ENCODE assay signal across 1 cellular context in the genomic region with DNA sequence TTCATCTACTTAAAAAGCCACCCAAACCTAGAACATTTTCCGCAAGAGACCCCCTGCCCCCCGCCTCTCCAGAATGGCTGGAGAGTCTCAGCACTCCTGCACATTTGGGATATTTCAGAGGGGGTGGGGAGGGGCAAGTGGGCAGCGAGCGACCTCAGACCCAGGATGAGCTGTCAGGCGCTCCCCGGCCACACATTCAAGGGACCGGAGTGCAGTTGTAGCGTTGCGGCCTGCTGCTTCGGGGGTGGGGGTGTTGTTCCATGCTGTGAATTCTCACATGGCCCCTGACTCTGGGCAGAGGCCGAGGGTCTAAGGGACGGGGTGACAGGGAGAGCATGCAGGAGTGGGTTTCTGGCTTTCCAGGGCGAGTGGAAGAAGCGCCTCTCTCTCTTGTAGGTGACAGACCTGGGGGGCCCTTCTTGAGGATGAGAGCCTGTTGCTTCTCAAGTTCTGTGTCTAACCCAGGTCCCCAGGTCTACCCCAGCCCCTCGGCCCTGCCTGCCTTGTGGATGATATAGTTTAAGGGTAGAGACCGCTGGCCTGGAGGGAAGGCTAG.
TF ChIP-seq lines count a peak whose summit lies in the region.

No MANE protein-coding gene starts in this region.

TF ChIP-seq in K562, 482 proteins besides CTCF, POLR2A, EP300 and RAD21 (continued from another document):
- TF ChIP-seq, protein P1, sequence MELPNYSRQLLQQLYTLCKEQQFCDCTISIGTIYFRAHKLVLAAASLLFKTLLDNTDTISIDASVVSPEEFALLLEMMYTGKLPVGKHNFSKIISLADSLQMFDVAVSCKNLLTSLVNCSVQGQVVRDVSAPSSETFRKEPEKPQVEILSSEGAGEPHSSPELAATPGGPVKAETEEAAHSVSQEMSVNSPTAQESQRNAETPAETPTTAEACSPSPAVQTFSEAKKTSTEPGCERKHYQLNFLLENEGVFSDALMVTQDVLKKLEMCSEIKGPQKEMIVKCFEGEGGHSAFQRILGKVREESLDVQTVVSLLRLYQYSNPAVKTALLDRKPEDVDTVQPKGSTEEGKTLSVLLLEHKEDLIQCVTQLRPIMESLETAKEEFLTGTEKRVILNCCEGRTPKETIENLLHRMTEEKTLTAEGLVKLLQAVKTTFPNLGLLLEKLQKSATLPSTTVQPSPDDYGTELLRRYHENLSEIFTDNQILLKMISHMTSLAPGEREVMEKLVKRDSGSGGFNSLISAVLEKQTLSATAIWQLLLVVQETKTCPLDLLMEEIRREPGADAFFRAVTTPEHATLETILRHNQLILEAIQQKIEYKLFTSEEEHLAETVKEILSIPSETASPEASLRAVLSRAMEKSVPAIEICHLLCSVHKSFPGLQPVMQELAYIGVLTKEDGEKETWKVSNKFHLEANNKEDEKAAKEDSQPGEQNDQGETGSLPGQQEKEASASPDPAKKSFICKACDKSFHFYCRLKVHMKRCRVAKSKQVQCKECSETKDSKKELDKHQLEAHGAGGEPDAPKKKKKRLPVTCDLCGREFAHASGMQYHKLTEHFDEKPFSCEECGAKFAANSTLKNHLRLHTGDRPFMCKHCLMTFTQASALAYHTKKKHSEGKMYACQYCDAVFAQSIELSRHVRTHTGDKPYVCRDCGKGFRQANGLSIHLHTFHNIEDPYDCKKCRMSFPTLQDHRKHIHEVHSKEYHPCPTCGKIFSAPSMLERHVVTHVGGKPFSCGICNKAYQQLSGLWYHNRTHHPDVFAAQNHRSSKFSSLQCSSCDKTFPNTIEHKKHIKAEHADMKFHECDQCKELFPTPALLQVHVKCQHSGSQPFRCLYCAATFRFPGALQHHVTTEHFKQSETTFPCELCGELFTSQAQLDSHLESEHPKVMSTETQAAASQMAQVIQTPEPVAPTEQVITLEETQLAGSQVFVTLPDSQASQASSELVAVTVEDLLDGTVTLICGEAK (IDR thresholded peaks at IDR 0.05), result no peak
- TF ChIP-seq, protein P1 (CRISPR knock-in tag; IDR thresholded peaks at IDR 0.05), result no peak
- TF ChIP-seq DPF2 (IDR thresholded peaks at IDR 0.05) (0 out of 2 replicates have a peak, but pooled peaks have one; percentile 14), MYBL2 (IDR thresholded peaks at IDR 0.05; ENCODE audit: low read depth) (no peak), MYBL2 (CRISPR knock-in tag; IDR thresholded peaks at IDR 0.05; ENCODE audit: borderline replicate concordance) (no peak), CTBP1 (IDR thresholded peaks at IDR 0.05; ENCODE audit: borderline replicate concordance) (peak; percentile 4; the same call in 1 of the 2 replicates)
